Comparison of ENCODE assay signal across 8 cellular contexts in the genomic region with DNA sequence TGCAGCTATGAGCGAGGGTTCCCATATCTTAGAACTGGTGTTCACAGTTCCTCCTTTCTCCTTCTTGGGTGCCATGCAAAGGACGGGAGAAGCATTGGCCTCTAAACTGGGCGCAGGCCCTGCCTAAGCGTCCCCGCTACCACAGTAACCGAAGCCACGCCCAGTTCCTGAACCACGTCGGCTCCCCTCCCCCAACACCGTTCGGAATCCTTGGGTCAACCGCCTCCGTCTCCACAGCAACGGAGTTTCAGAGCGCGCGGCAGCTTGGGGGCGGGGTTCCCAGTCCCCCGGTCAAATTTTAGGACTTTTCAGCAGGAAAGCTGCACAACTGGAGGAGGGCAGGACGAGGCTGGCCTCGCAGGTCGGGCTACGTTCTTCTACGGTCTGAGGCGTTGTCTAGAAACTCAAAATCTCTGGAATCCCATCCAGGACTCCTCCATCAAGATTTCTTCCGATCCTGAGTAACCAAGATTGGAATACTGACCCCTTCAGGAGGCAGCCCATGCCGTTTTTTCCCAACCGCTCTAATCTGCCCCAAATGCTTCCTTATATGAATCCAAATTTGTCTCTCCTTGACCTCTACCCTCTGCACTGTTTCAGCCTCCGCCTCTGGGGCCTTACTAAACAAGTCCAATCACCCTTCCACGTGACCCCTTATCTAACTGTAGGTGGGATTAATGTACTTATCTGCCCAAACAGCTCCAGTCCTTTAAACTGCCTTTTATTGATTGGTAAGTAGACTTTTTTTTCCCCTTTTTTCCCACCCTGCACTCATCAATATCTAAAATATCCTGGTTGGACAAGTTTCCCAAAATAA. TPM values are rescaled to one million over a fixed set of nuclear protein-coding genes. Genes with fewer than 3 reads are reported as not detected.
DNase-seq lines count a peak whose midpoint lies in the region; ATAC-seq and TF ChIP-seq lines count a peak whose summit lies in the region.

A gene (minus strand): TSS at position 146 of the 817 bp plus-strand sequence. CDS start 71 bp downstream, at position 75.

- no peaks in the 10 kb centered on the region for H3K27me3 ChIP-seq in neuronal stem cell (ENCODE audit: control insufficient read depth in 3 of 3, insufficient read depth in 3 of 3, low read depth in 1 of 3, low read length in 3 of 3)
- no peaks in the 10 kb centered on the region for H3K27me3 ChIP-seq in CD8-positive, alpha-beta T cell (ENCODE audit: insufficient read depth, low read length)

- peak within 1 kb of the TSS; percentile 98 for H2AFZ ChIP-seq in neuronal stem cell (ENCODE audit: low read length)

- H3K4me1 Mint-ChIP-seq in T-helper 17 cell, result peaks cover 3% of the 10 kb centered on the region
- H3K4me1 Mint-ChIP-seq in CD8-positive, alpha-beta T cell (ENCODE audit: low read depth), result peaks cover 7% of the 10 kb centered on the region
- peaks cover 5% of the 10 kb centered on the region for H3K4me1 Mint-ChIP-seq in activated T-helper 1 cell treated with anti-CD3 and anti-CD28 coated beads, Interleukin-12 subunit alpha, Interleukin-12 subunit beta, Interleukin-2, Interleukin-4 antibody, amounts not matched to agents 30 ng/mL and 10 ng/mL and 1 ng/mL, durations not matched to agents 14 hours and 24 hours and 36 hours (ENCODE audit: low read depth)

- peaks cover 15% of the 10 kb centered on the region for H3K27me3 Mint-ChIP-seq in T-helper 17 cell
- peaks cover 8% of the 10 kb centered on the region for H3K27me3 Mint-ChIP-seq in CD8-positive, alpha-beta T cell (ENCODE audit: low read depth)
- peaks cover 5% of the 10 kb centered on the region for H3K27me3 Mint-ChIP-seq in activated T-helper 1 cell treated with anti-CD3 and anti-CD28 coated beads, Interleukin-12 subunit alpha, Interleukin-12 subunit beta, Interleukin-2, Interleukin-4 antibody, amounts not matched to agents 30 ng/mL and 10 ng/mL and 1 ng/mL, durations not matched to agents 14 hours and 24 hours and 36 hours (ENCODE audit: insufficient read depth)

- no peaks in the 10 kb centered on the region for H3K36me3 ChIP-seq in neuronal stem cell (replicated peaks in 1 of 2; ENCODE audit: control insufficient read depth in 2 of 2, insufficient read depth in 2 of 2, low read length in 2 of 2)
- no peaks in the 10 kb centered on the region for H3K36me3 ChIP-seq in CD8-positive, alpha-beta T cell (ENCODE audit: insufficient read depth, low read length)

- ATAC-seq in GM18868 (IDR thresholded peaks at IDR 0.05; ENCODE audit: unreplicated experiment) (peak; percentile 77), T-helper 17 cell (no peak)
- no peak for ATAC-seq in CD8-positive, alpha-beta T cell

- H3K9me3 ChIP-seq in T-helper 17 cell (ENCODE audit: control insufficient read depth, low read length, poor library complexity, severe bottlenecking) (peaks cover 2% of the 10 kb centered on the region), neuronal stem cell (replicated peaks in 1 of 2; ENCODE audit: control insufficient read depth in 2 of 2, insufficient read depth in 1 of 2, low read depth in 1 of 2, low read length in 2 of 2) (no peaks in the 10 kb centered on the region)
- no peaks in the 10 kb centered on the region for H3K9me3 ChIP-seq in CD8-positive, alpha-beta T cell (ENCODE audit: low read length)

- intact Hi-C loops in CD8-positive, alpha-beta T cell (cut with DNase I, micrococcal nuclease), result no loop called here
- intact Hi-C loops in activated T-helper 1 cell treated with anti-CD3 and anti-CD28 coated beads, Interleukin-12 subunit alpha, Interleukin-12 subunit beta, Interleukin-2, Interleukin-4 antibody, amounts not matched to agents 30 ng/mL and 10 ng/mL and 1 ng/mL, durations not matched to agents 14 hours and 24 hours and 36 hours (cut with micrococcal nuclease), result no loop called here

- no peak within 1 kb of the TSS for H2BK12ac ChIP-seq in neuronal stem cell (ENCODE audit: low read length)

- H3K4me2 ChIP-seq in neuronal stem cell (ENCODE audit: insufficient read depth, low read length, poor library complexity, severe bottlenecking), result peak within 1 kb of the TSS; percentile 41

- peak; percentile 39; the same call in 1 of the 2 replicates for TF ChIP-seq CTCF in 22Rv1 (IDR thresholded peaks at IDR 0.05)
- TF ChIP-seq CTCF in CD8-positive, alpha-beta T cell (IDR thresholded peaks at IDR 0.05), result no peak

- DNase-seq in T-helper 17 cell, result no peak
- peak; percentile 44 for DNase-seq in foreskin melanocyte
- DNase-seq in neuronal stem cell (ENCODE audit: low spot score), result peak; percentile 84
- no peak for DNase-seq in CD8-positive, alpha-beta T cell
- DNase-seq in activated T-helper 1 cell treated with anti-CD3 and anti-CD28 coated beads, Interleukin-12 subunit alpha, Interleukin-12 subunit beta, Interleukin-2, Interleukin-4 antibody, amounts not matched to agents 30 ng/mL and 10 ng/mL and 1 ng/mL, durations not matched to agents 14 hours and 24 hours and 36 hours (ENCODE audit: low spot score), result no peak
- DNase-seq in superior temporal gyrus (ENCODE audit: extremely low spot score), result no peak

- POLR2A ChIA-PET in CD8-positive, alpha-beta T cell (lab: Charles Lee), result no interaction called here

- no peak within 1 kb of the TSS for H3K27ac Mint-ChIP-seq in T-helper 17 cell
- H3K27ac Mint-ChIP-seq in CD8-positive, alpha-beta T cell, result no peak within 1 kb of the TSS
- no peak within 1 kb of the TSS for H3K27ac Mint-ChIP-seq in activated T-helper 1 cell treated with anti-CD3 and anti-CD28 coated beads, Interleukin-12 subunit alpha, Interleukin-12 subunit beta, Interleukin-2, Interleukin-4 antibody, amounts not matched to agents 30 ng/mL and 10 ng/mL and 1 ng/mL, durations not matched to agents 14 hours and 24 hours and 36 hours

- H2BK120ac ChIP-seq in neuronal stem cell (ENCODE audit: low read depth, low read length), result no peak within 1 kb of the TSS

- no CpG with 5 or more reads among the region's 30 CpGs for WGBS in neuronal stem cell (ENCODE audit: extremely low coverage in 2 of 2, insufficient read length in 2 of 2, insufficient replicate concordance in 1 of 2), 2 donors

- H3K9ac ChIP-seq in neuronal stem cell (ENCODE audit: low read depth, low read length, poor library complexity), result no peak within 1 kb of the TSS

- H3K36me3 Mint-ChIP-seq in T-helper 17 cell (ENCODE audit: low read depth), result no peaks in the 10 kb centered on the region
- no peaks in the 10 kb centered on the region for H3K36me3 Mint-ChIP-seq in CD8-positive, alpha-beta T cell
- no peaks in the 10 kb centered on the region for H3K36me3 Mint-ChIP-seq in activated T-helper 1 cell treated with anti-CD3 and anti-CD28 coated beads, Interleukin-12 subunit alpha, Interleukin-12 subunit beta, Interleukin-2, Interleukin-4 antibody, amounts not matched to agents 30 ng/mL and 10 ng/mL and 1 ng/mL, durations not matched to agents 14 hours and 24 hours and 36 hours (ENCODE audit: low read depth)

- H3K14ac ChIP-seq in neuronal stem cell (ENCODE audit: low read length), result no peak within 1 kb of the TSS

- H3K79me1 ChIP-seq in neuronal stem cell (ENCODE audit: low read depth, low read length), result no peaks in the 10 kb centered on the region

- H2BK15ac ChIP-seq in neuronal stem cell (ENCODE audit: low read length), result no peak within 1 kb of the TSS

- CTCF ChIA-PET in CD8-positive, alpha-beta T cell (lab: Charles Lee), result no interaction called here

- H2BK5ac ChIP-seq in neuronal stem cell (ENCODE audit: low read length), result no peak within 1 kb of the TSS

- peak within 1 kb of the TSS; percentile 48 to 74 for H3K4me3 ChIP-seq in neuronal stem cell (ENCODE audit: low read length in 2 of 2)
- H3K4me3 ChIP-seq in CD8-positive, alpha-beta T cell (ENCODE audit: low read depth, low read length), result no peak within 1 kb of the TSS

- H3K18ac ChIP-seq in neuronal stem cell (ENCODE audit: low read length), result peak within 1 kb of the TSS; percentile 93

- no peak within 1 kb of the TSS for H2AK5ac ChIP-seq in neuronal stem cell (ENCODE audit: low read depth, low read length)

- peak within 1 kb of the TSS; percentile 34 for H3K4me3 Mint-ChIP-seq in T-helper 17 cell
- no peak within 1 kb of the TSS for H3K4me3 Mint-ChIP-seq in CD8-positive, alpha-beta T cell
- no peak within 1 kb of the TSS for H3K4me3 Mint-ChIP-seq in activated T-helper 1 cell treated with anti-CD3 and anti-CD28 coated beads, Interleukin-12 subunit alpha, Interleukin-12 subunit beta, Interleukin-2, Interleukin-4 antibody, amounts not matched to agents 30 ng/mL and 10 ng/mL and 1 ng/mL, durations not matched to agents 14 hours and 24 hours and 36 hours

- H3K27ac ChIP-seq in 22Rv1, result peak within 1 kb of the TSS; percentile 33
- H3K27ac ChIP-seq in neuronal stem cell (replicated peaks; ENCODE audit: low read length), result peak within 1 kb of the TSS; percentile 72
- no peak within 1 kb of the TSS for H3K27ac ChIP-seq in CD8-positive, alpha-beta T cell (ENCODE audit: low read depth, low read length)

- no peak within 1 kb of the TSS for H3K23ac ChIP-seq in neuronal stem cell (ENCODE audit: low read depth, low read length, poor library complexity)

- peaks cover 6% of the 10 kb centered on the region for H3K9me3 Mint-ChIP-seq in CD8-positive, alpha-beta T cell
- H3K9me3 Mint-ChIP-seq in activated T-helper 1 cell treated with anti-CD3 and anti-CD28 coated beads, Interleukin-12 subunit alpha, Interleukin-12 subunit beta, Interleukin-2, Interleukin-4 antibody, amounts not matched to agents 30 ng/mL and 10 ng/mL and 1 ng/mL, durations not matched to agents 14 hours and 24 hours and 36 hours, result peaks cover 13% of the 10 kb centered on the region

- H3K4ac ChIP-seq in neuronal stem cell (ENCODE audit: low read length), result no peak within 1 kb of the TSS

- peaks cover 5 to 9% of the 10 kb centered on the region in 2 donors for H3K4me1 ChIP-seq in neuronal stem cell (ENCODE audit: control insufficient read depth in 2 of 2, insufficient read depth in 1 of 2, low read depth in 1 of 2, low read length in 2 of 2)
- no peaks in the 10 kb centered on the region for H3K4me1 ChIP-seq in CD8-positive, alpha-beta T cell (ENCODE audit: insufficient read depth, low read length)

- no peak within 1 kb of the TSS for H4K8ac ChIP-seq in neuronal stem cell (ENCODE audit: low read depth, low read length)

- H4K91ac ChIP-seq in neuronal stem cell (ENCODE audit: low read depth, low read length, poor library complexity), result no peak within 1 kb of the TSS

RNA-seq across cellular contexts. Expression of the gene that starts here (rescaled TPM):
- total RNA-seq in T-helper 17 cell, result not detected
- 1.7 TPM for polyA plus RNA-seq in neuronal stem cell (2013, experiment 1 of 2)
- 1.3 TPM for polyA plus RNA-seq in neuronal stem cell (2013, experiment 2 of 2)
- not detected for total RNA-seq in CD8-positive, alpha-beta T cell
- total RNA-seq in activated T-helper 1 cell treated with anti-CD3 and anti-CD28 coated beads, Interleukin-12 subunit alpha, Interleukin-12 subunit beta, Interleukin-2, Interleukin-4 antibody, amounts not matched to agents 30 ng/mL and 10 ng/mL and 1 ng/mL, durations not matched to agents 14 hours and 24 hours and 36 hours, result not detected in 2 replicates

Comparison
In these comparisons a context has a peak if more than half of its experiments do, and no peak if none do; other contexts are left out.
1. DNase-seq: peak in foreskin melanocyte (single experiment) and neuronal stem cell (single experiment); none in T-helper 17 cell (0 of 3), CD8-positive, alpha-beta T cell (0 of 7), activated T-helper 1 cell treated with anti-CD3 and anti-CD28 coated beads, Interleukin-12 subunit alpha, Interleukin-12 subunit beta, Interleukin-2, Interleukin-4 antibody, amounts not matched to agents 30 ng/mL and 10 ng/mL and 1 ng/mL, durations not matched to agents 14 hours and 24 hours and 36 hours (single experiment) and superior temporal gyrus (single experiment).